22 cellular contexts compared by ENCODE assay signal in genomic region chr6:34584694-34585093, GRCh38. TPM values are rescaled to one million over a fixed set of nuclear protein-coding genes. Genes with fewer than 3 reads are reported as not detected.
DNase-seq lines count a peak whose midpoint lies in the region; ATAC-seq and TF ChIP-seq lines count a peak whose summit lies in the region.
"Had no signal": no experiment of that assay in that cellular context is flagged by ENCODE, and none has a peak within 500 bp of the region (broad histone marks: within the 10 kb centered on the region; RNA-seq: fewer than 3 reads in every experiment).

No MANE protein-coding gene starts in this region.

- TF ChIP-seq CTCF in WTC11 (IDR thresholded peaks at IDR 0.05) (no peak), endodermal cell (conservative IDR thresholded peaks at IDR 0.05) (peak; percentile 34), upper lobe of right lung (IDR thresholded peaks at IDR 0.05) (no peak), GM20000 (IDR thresholded peaks at IDR 0.05; ENCODE audit: extremely low read depth, missing control alignments) (no peak)

- H3K4me3 Mint-ChIP-seq in activated naive CD4-positive, alpha-beta T cell treated with anti-CD3 and anti-CD28 coated beads for 36 hours: no peak overlapping the region
- H3K4me3 Mint-ChIP-seq in WTC11: no peak overlapping the region
- H3K4me3 Mint-ChIP-seq in endodermal cell: no peak overlapping the region

- CTCF ChIA-PET in activated naive CD4-positive, alpha-beta T cell treated with anti-CD3 and anti-CD28 coated beads for 36 hours (lab: Charles Lee): no interaction called here
- CTCF ChIA-PET in WTC11 (lab: Charles Lee): interaction anchor here (0.6 to 2.3 kb wide), 5 partner anchors 10 to 488 kb away, joined by 3 to 8 read pairs (median 3); no protein-coding TSS in a partner anchor

- H3K9me3 ChIP-seq in endodermal cell (ENCODE audit: control insufficient read depth, low read length) (no peaks in the 10 kb centered on the region), upper lobe of right lung (no peaks in the 10 kb centered on the region)
- H3K9me3 ChIP-seq: body of pancreas, SJSA1 had no signal

- POLR2A ChIA-PET in WTC11 (lab: Charles Lee): no interaction called here

- peak overlapping the region; percentile 2 for H3K27ac Mint-ChIP-seq in activated naive CD4-positive, alpha-beta T cell treated with anti-CD3 and anti-CD28 coated beads for 36 hours
- H3K27ac Mint-ChIP-seq in WTC11 (peak overlapping the region; percentile 22; the same call in 1 of the 2 replicates), endodermal cell (no peak overlapping the region)

- peaks cover 6% of the 10 kb centered on the region for H3K4me1 Mint-ChIP-seq in activated naive CD4-positive, alpha-beta T cell treated with anti-CD3 and anti-CD28 coated beads for 36 hours (ENCODE audit: low read depth)
- peaks cover 33% of the 10 kb centered on the region for H3K4me1 Mint-ChIP-seq in WTC11
- H3K4me1 Mint-ChIP-seq in endodermal cell: peaks cover 28% of the 10 kb centered on the region

- DNase-seq in activated naive CD4-positive, alpha-beta T cell treated with anti-CD3 and anti-CD28 coated beads for 36 hours: no peak
- DNase-seq in activated naive CD4-positive, alpha-beta T cell treated with anti-CD3 and anti-CD28 coated beads, Interleukin-2, amount 50 U/mL, for 16 hours: no peak
- no peak for DNase-seq in WTC11 (ENCODE audit: low spot score)
- DNase-seq in endodermal cell: peak; percentile 40
- DNase-seq in upper lobe of right lung: peak; percentile 34
- DNase-seq in SHP77 (lab: John Stamatoyannopoulos, UW): no peak
- no peak for DNase-seq in GM20000 (ENCODE audit: low spot score)
- DNase-seq: activated CD4-positive, alpha-beta T cell treated with anti-CD3 and anti-CD28 coated beads, Interleukin-2, amount 50 U/mL, for 4 hours; body of pancreas; C1 segment of cervical spinal cord; effector CD4-positive, alpha-beta T cell; Karpas-422; left colon; NCI-H1930; NCI-H526; retina; small intestine; stimulated activated CD4-positive, alpha-beta T cell treated with anti-CD3 and anti-CD28 coated beads, Interleukin-1b, Interleukin-23, amount 100 ng/mL, for 48 hours; substantia nigra had no signal

- H3K36me3 ChIP-seq in endodermal cell (ENCODE audit: control insufficient read depth, insufficient read depth, low read length): peaks cover 4% of the 10 kb centered on the region
- peaks cover 29% of the 10 kb centered on the region for H3K36me3 ChIP-seq in upper lobe of right lung

- no peak overlapping the region for H3K4me3 ChIP-seq in endodermal cell (ENCODE audit: low read length)
- H3K4me3 ChIP-seq in upper lobe of right lung: no peak overlapping the region
- H3K4me3 ChIP-seq: body of pancreas, SJSA1 had no signal

- no peaks in the 10 kb centered on the region for H3K9me3 Mint-ChIP-seq in activated naive CD4-positive, alpha-beta T cell treated with anti-CD3 and anti-CD28 coated beads for 36 hours
- H3K9me3 Mint-ChIP-seq in WTC11 (no peaks in the 10 kb centered on the region), endodermal cell (no peaks in the 10 kb centered on the region)
- H3K9me3 Mint-ChIP-seq: activated naive CD4-positive, alpha-beta T cell treated with anti-CD3 and anti-CD28 coated beads, Interleukin-2, amount 50 U/mL, for 72 hours had no signal

- no peaks in the 10 kb centered on the region for H3K27me3 ChIP-seq in endodermal cell (ENCODE audit: control insufficient read depth, insufficient read depth, low read length, poor library complexity, severe bottlenecking)
- no peaks in the 10 kb centered on the region for H3K27me3 ChIP-seq in upper lobe of right lung
- H3K27me3 ChIP-seq: body of pancreas, SJSA1 had no signal

- no peak overlapping the region for H3K27ac ChIP-seq in endodermal cell (ENCODE audit: low read depth, low read length)
- no peak overlapping the region for H3K27ac ChIP-seq in upper lobe of right lung
- H3K27ac ChIP-seq: body of pancreas, SJSA1 had no signal

- H3K9ac ChIP-seq in endodermal cell (ENCODE audit: extremely low read depth, low read length, poor library complexity, severe bottlenecking): no peak overlapping the region

- peaks cover 2% of the 10 kb centered on the region for H3K36me3 Mint-ChIP-seq in activated naive CD4-positive, alpha-beta T cell treated with anti-CD3 and anti-CD28 coated beads for 36 hours (ENCODE audit: low read depth)
- no peaks in the 10 kb centered on the region for H3K36me3 Mint-ChIP-seq in WTC11
- peaks cover 4% of the 10 kb centered on the region for H3K36me3 Mint-ChIP-seq in endodermal cell (ENCODE audit: low read depth)
- H3K36me3 Mint-ChIP-seq: activated naive CD4-positive, alpha-beta T cell treated with anti-CD3 and anti-CD28 coated beads, Interleukin-2, amount 50 U/mL, for 72 hours had no signal

- H3K4me1 ChIP-seq in endodermal cell (ENCODE audit: control insufficient read depth, insufficient read depth, low read length) (peaks cover 15% of the 10 kb centered on the region), upper lobe of right lung (no peaks in the 10 kb centered on the region)
- H3K4me1 ChIP-seq: body of pancreas had no signal

- 94% methylated on average over 5 to 9 of the region's 9 CpGs for WGBS in endodermal cell (ENCODE audit: insufficient coverage in 1 of 2, insufficient read length in 1 of 2), 2 experiments

- ATAC-seq in WTC11 (no peak), upper lobe of right lung (no peak)
- ATAC-seq: activated naive CD4-positive, alpha-beta T cell treated with anti-CD3 and anti-CD28 coated beads, Interleukin-2, amount 50 U/mL, for 72 hours; body of pancreas; left colon had no signal

- intact Hi-C loops in activated naive CD4-positive, alpha-beta T cell treated with anti-CD3 and anti-CD28 coated beads for 36 hours (cut with micrococcal nuclease): no loop called here
- intact Hi-C loops in upper lobe of right lung (cut with DNase I): no loop called here

- no peaks in the 10 kb centered on the region for H3K27me3 Mint-ChIP-seq in activated naive CD4-positive, alpha-beta T cell treated with anti-CD3 and anti-CD28 coated beads for 36 hours (ENCODE audit: low read depth)
- no peaks in the 10 kb centered on the region for H3K27me3 Mint-ChIP-seq in WTC11 (ENCODE audit: low read depth)
- H3K27me3 Mint-ChIP-seq in endodermal cell (ENCODE audit: insufficient read depth): no peaks in the 10 kb centered on the region

TF ChIP-seq in WTC11, 78 proteins besides CTCF, POLR2A, EP300 and RAD21 (continues in another document):
- TF ChIP-seq USF2 (CRISPR knock-in tag; IDR thresholded peaks at IDR 0.05) (no peak), ZNF232 (CRISPR knock-in tag; IDR thresholded peaks at IDR 0.05) (no peak), JUN (CRISPR knock-in tag; IDR thresholded peaks at IDR 0.05) (no peak), SMAD4 (CRISPR knock-in tag; IDR thresholded peaks at IDR 0.05) (no peak), OVOL2 (CRISPR knock-in tag; IDR thresholded peaks at IDR 0.05; ENCODE audit: borderline replicate concordance) (no peak)
- TF ChIP-seq, protein P1, sequence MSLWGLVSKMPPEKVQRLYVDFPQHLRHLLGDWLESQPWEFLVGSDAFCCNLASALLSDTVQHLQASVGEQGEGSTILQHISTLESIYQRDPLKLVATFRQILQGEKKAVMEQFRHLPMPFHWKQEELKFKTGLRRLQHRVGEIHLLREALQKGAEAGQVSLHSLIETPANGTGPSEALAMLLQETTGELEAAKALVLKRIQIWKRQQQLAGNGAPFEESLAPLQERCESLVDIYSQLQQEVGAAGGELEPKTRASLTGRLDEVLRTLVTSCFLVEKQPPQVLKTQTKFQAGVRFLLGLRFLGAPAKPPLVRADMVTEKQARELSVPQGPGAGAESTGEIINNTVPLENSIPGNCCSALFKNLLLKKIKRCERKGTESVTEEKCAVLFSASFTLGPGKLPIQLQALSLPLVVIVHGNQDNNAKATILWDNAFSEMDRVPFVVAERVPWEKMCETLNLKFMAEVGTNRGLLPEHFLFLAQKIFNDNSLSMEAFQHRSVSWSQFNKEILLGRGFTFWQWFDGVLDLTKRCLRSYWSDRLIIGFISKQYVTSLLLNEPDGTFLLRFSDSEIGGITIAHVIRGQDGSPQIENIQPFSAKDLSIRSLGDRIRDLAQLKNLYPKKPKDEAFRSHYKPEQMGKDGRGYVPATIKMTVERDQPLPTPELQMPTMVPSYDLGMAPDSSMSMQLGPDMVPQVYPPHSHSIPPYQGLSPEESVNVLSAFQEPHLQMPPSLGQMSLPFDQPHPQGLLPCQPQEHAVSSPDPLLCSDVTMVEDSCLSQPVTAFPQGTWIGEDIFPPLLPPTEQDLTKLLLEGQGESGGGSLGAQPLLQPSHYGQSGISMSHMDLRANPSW (CRISPR knock-in tag; conservative IDR thresholded peaks at IDR 0.05; ENCODE audit: low read depth): no peak

RNA-seq across cellular contexts. Expression of gene SPDEF, which starts 28.6 kb away (rescaled TPM):
- under 1 TPM; 0.24 to 0.35 TPM for total RNA-seq in activated naive CD4-positive, alpha-beta T cell treated with anti-CD3 and anti-CD28 coated beads for 36 hours
- total RNA-seq in WTC11 (2021) (0.44 to 0.72 TPM (median 0.50 TPM) in 3 replicates), endodermal cell (1 to 10 TPM; 1.1 to 2.6 TPM), upper lobe of right lung (1.3 TPM)
- 0.57 TPM for polyA plus RNA-seq in endodermal cell (2013, experiment 1 of 2)
- polyA plus RNA-seq in endodermal cell (2013, experiment 2 of 2): 0.25 TPM
- total RNA-seq: body of pancreas; SJSA1; T-helper 1 cell treated with Interleukin-12 subunit alpha and Interleukin-12 subunit beta and Interleukin-4 antibody, amounts not matched to agents 30 ng/mL and 1 ng/mL, for 36 hours had no signal

Comparison
In these comparisons a context has a peak if more than half of its experiments do, and no peak if none do; other contexts are left out.
1. DNase-seq: peak in endodermal cell (single experiment) and upper lobe of right lung (single experiment); none in activated naive CD4-positive, alpha-beta T cell treated with anti-CD3 and anti-CD28 coated beads for 36 hours (single experiment), activated naive CD4-positive, alpha-beta T cell treated with anti-CD3 and anti-CD28 coated beads, Interleukin-2, amount 50 U/mL, for 16 hours (single experiment), WTC11 (single experiment), SHP77 (0 of 2) and GM20000 (single experiment).